23 cellular contexts compared by ENCODE assay signal in the genomic region with DNA sequence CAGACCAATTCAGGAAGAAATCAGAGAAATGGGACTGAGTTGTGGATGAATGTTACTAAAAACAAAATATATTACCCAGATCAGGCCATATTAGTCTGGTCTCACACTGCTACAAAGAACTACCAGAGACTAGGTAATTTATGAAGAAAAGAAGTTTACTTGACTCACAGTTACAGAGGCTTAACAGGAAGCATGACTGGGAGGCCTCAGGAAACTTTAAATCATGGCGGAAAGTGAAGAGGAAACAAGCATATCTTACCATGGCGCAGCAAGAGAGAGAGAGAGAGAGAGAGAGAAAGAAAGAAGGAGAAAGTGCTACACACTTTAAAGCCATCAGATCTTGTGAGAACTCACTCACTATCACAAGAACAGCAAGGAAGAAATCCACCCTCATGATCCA.
DNase-seq lines count a peak whose midpoint lies in the region; ATAC-seq, FAIRE-seq and TF ChIP-seq lines count a peak whose summit lies in the region.
"Had no signal": no experiment of that assay in that cellular context is flagged by ENCODE, and none has a peak within 500 bp of the region (broad histone marks: within the 10 kb centered on the region; RNA-seq: fewer than 3 reads in every experiment).

No MANE protein-coding gene starts in this region.

- H3K4me1 ChIP-seq in GM23338 (ENCODE audit: insufficient read depth) (peaks cover 9% of the 10 kb centered on the region), H1 (replicated peaks in 1 of 4; ENCODE audit: control insufficient read depth in 3 of 4, insufficient read depth in 4 of 4, low read length in 3 of 4) (no peaks in the 10 kb centered on the region), neuronal stem cell (ENCODE audit: control insufficient read depth in 2 of 2, insufficient read depth in 1 of 2, low read depth in 1 of 2, low read length in 2 of 2) (no peaks in the 10 kb centered on the region)
- H3K4me1 ChIP-seq: BLaER1, Caco-2 had no signal

- ATAC-seq in GM23338 = no peak
- ATAC-seq in GM18868 (IDR thresholded peaks at IDR 0.05; ENCODE audit: unreplicated experiment) = no peak
- no peak for ATAC-seq in activated naive CD8-positive, alpha-beta T cell treated with anti-CD3 and anti-CD28 coated beads, Interleukin-2, amount 50 U/mL, for 24 hours
- no peak for ATAC-seq in HG02623 (IDR thresholded peaks at IDR 0.05; ENCODE audit: unreplicated experiment)
- ATAC-seq: CD8-positive, alpha-beta T cell; HCT116 had no signal

- no peak overlapping the region for H3K14ac ChIP-seq in H1 (ENCODE audit: insufficient read length)
- H3K14ac ChIP-seq in neuronal stem cell (ENCODE audit: low read length) = no peak overlapping the region

- no peaks in the 10 kb centered on the region for H3F3A ChIP-seq in GM23338 (replicated peaks; ENCODE audit: low read depth)

- no peaks in the 10 kb centered on the region for H3K23me2 ChIP-seq in H1 (ENCODE audit: low read depth, low read length)

- H3K4me3 ChIP-seq in GM23338 (no peak overlapping the region), H1 (ENCODE audit: extremely low read depth in 1 of 4, insufficient read depth in 2 of 4, low read depth in 3 of 4, low read length in 4 of 4) (no peak overlapping the region), neuronal stem cell (ENCODE audit: low read length in 2 of 2) (no peak overlapping the region)
- H3K4me3 ChIP-seq: BLaER1 had no signal

- H3K18ac ChIP-seq in H1 (ENCODE audit: extremely low read depth, low read length) (no peak overlapping the region), neuronal stem cell (ENCODE audit: low read length) (no peak overlapping the region)

- H3K4me3 Mint-ChIP-seq in GM23338 = no peak overlapping the region
- H3K4me3 Mint-ChIP-seq in activated naive CD8-positive, alpha-beta T cell treated with anti-CD3 and anti-CD28 coated beads, Interleukin-2, amount 50 U/mL, for 24 hours = no peak overlapping the region
- H3K4me3 Mint-ChIP-seq: B cell; CD4-positive, CD25-positive, alpha-beta regulatory T cell; CD8-positive, alpha-beta T cell had no signal

- H3K4ac ChIP-seq in H1 (replicated peaks; ENCODE audit: insufficient read length, low read depth, low read length) = no peak overlapping the region
- H3K4ac ChIP-seq in neuronal stem cell (ENCODE audit: low read length) = no peak overlapping the region

- H3K4me2 ChIP-seq in GM23338 (no peak overlapping the region), H1 (ENCODE audit: insufficient read depth in 1 of 2, low read depth in 2 of 2, low read length in 2 of 2) (no peak overlapping the region), neuronal stem cell (ENCODE audit: insufficient read depth, low read length, poor library complexity, severe bottlenecking) (no peak overlapping the region)
- H3K4me2 ChIP-seq: BLaER1 had no signal

- H2AFZ ChIP-seq in GM23338 (peak overlapping the region; percentile 57; the same call in 1 of the 2 replicates), H1 (ENCODE audit: low read length) (peak overlapping the region; percentile 86), neuronal stem cell (ENCODE audit: low read length) (peak overlapping the region; percentile 64)

- H4K8ac ChIP-seq in H1 (ENCODE audit: extremely low read depth, insufficient read depth, low read length) (no peak overlapping the region), neuronal stem cell (ENCODE audit: low read depth, low read length) (no peak overlapping the region)

- H3K23ac ChIP-seq in H1 (ENCODE audit: insufficient read length) (no peak overlapping the region), neuronal stem cell (ENCODE audit: low read depth, low read length, poor library complexity) (no peak overlapping the region)

- H2BK15ac ChIP-seq in H1 (ENCODE audit: low read length) = no peak overlapping the region
- no peak overlapping the region for H2BK15ac ChIP-seq in neuronal stem cell (ENCODE audit: low read length)

- H3K4me1 Mint-ChIP-seq in GM23338 = peaks cover 10% of the 10 kb centered on the region; the same call in 2 of the 3 replicates
- no peaks in the 10 kb centered on the region for H3K4me1 Mint-ChIP-seq in activated naive CD8-positive, alpha-beta T cell treated with anti-CD3 and anti-CD28 coated beads, Interleukin-2, amount 50 U/mL, for 24 hours
- H3K4me1 Mint-ChIP-seq: B cell; CD4-positive, CD25-positive, alpha-beta regulatory T cell had no signal

- no peak overlapping the region for H3K27ac ChIP-seq in GM23338 (ENCODE audit: low read depth)
- no peak overlapping the region for H3K27ac ChIP-seq in H1 (ENCODE audit: low read depth, low read length)
- no peak overlapping the region for H3K27ac ChIP-seq in neuronal stem cell (replicated peaks; ENCODE audit: low read length)
- H3K27ac ChIP-seq: 22Rv1, BLaER1, C4-2B had no signal

- H3K9me3 ChIP-seq in H1 (ENCODE audit: insufficient read depth in 2 of 2, low read depth in 1 of 2, low read length in 1 of 2) (no peaks in the 10 kb centered on the region), neuronal stem cell (replicated peaks in 1 of 2; ENCODE audit: control insufficient read depth in 2 of 2, insufficient read depth in 1 of 2, low read depth in 1 of 2, low read length in 2 of 2) (peaks cover 0 to 3% of the 10 kb centered on the region in 2 donors)
- H3K9me3 ChIP-seq: Caco-2 had no signal

- H4K5ac ChIP-seq in H1 (ENCODE audit: insufficient read length, low read depth, low read length) = no peak overlapping the region

- TF ChIP-seq CTCF in GM23338 (conservative IDR thresholded peaks at IDR 0.05; ENCODE audit: low read depth in 2 of 2) (no peak), H1 (IDR thresholded peaks at IDR 0.05; ENCODE audit: control extremely low read depth in 1 of 3, insufficient read depth in 1 of 3, low read depth in 1 of 3, low read length in 3 of 3) (no peak)

- H2BK20ac ChIP-seq in H1 (ENCODE audit: low read length) = no peak overlapping the region

- H3K36me3 ChIP-seq in GM23338 (ENCODE audit: insufficient read depth) (no peaks in the 10 kb centered on the region), H1 (ENCODE audit: control insufficient read depth in 2 of 4, insufficient read depth in 4 of 4, low read length in 3 of 4) (no peaks in the 10 kb centered on the region), neuronal stem cell (replicated peaks in 1 of 2; ENCODE audit: control insufficient read depth in 2 of 2, insufficient read depth in 2 of 2, low read length in 2 of 2) (no peaks in the 10 kb centered on the region)
- H3K36me3 ChIP-seq: BLaER1 had no signal

- no peak overlapping the region for H4K91ac ChIP-seq in H1 (replicated peaks; ENCODE audit: insufficient read length, low read length)
- no peak overlapping the region for H4K91ac ChIP-seq in neuronal stem cell (ENCODE audit: low read depth, low read length, poor library complexity)

- CTCF ChIA-PET in H1 (lab: Charles Lee; ENCODE audit: partially characterized antibody) = interaction anchor here (0.8 kb wide), 1 partner anchor 16 kb away, joined by 3 read pairs; no protein-coding TSS in a partner anchor

- H3K9me3 Mint-ChIP-seq in GM23338 = no peaks in the 10 kb centered on the region
- peaks cover 13% of the 10 kb centered on the region for H3K9me3 Mint-ChIP-seq in activated naive CD8-positive, alpha-beta T cell treated with anti-CD3 and anti-CD28 coated beads, Interleukin-2, amount 50 U/mL, for 24 hours

- peaks cover 17% of the 10 kb centered on the region; the same call in 1 of the 2 replicates for H3K9me2 ChIP-seq in GM23338 (ENCODE audit: insufficient read depth)

- H3K27me3 ChIP-seq in GM23338 (ENCODE audit: insufficient read depth) = no peaks in the 10 kb centered on the region
- H3K27me3 ChIP-seq in H1 (replicated peaks in 1 of 4; ENCODE audit: control insufficient read depth in 3 of 4, extremely low read depth in 1 of 4, insufficient read depth in 3 of 4, low read length in 3 of 4) = no peaks in the 10 kb centered on the region
- no peaks in the 10 kb centered on the region for H3K27me3 ChIP-seq in neuronal stem cell (ENCODE audit: control insufficient read depth in 3 of 3, insufficient read depth in 3 of 3, low read depth in 1 of 3, low read length in 3 of 3)
- H3K27me3 ChIP-seq: BLaER1 had no signal

- WGBS in H1 (ENCODE audit: extremely low coverage in 1 of 2, insufficient coverage in 1 of 2, insufficient read length in 1 of 2, insufficient replicate concordance in 2 of 2, low coverage in 1 of 2, low lambda C conversion rate in 2 of 2, missing lambda C conversion rate in 1 of 2), 2 experiments = 84% methylated on average over 2 of the region's 2 CpGs; no CpG with 5 or more reads in 1 of the 2 experiments
- no CpG with 5 or more reads among the region's 2 CpGs for WGBS in neuronal stem cell (ENCODE audit: extremely low coverage in 2 of 2, insufficient read length in 2 of 2, insufficient replicate concordance in 1 of 2), 2 donors

- no peak for TF ChIP-seq POLR2A in H1 (IDR thresholded peaks at IDR 0.05; ENCODE audit: control extremely low read depth in 1 of 2, low read depth in 2 of 2, low read length in 2 of 2)

- TF ChIP-seq RAD21 in H1 (IDR thresholded peaks at IDR 0.05 in 1 of 2, conservative IDR thresholded peaks at IDR 0.05 in 1 of 2; ENCODE audit: low read depth in 2 of 2, low read length in 2 of 2) = no peak

- H4K20me1 ChIP-seq in GM23338 (replicated peaks; ENCODE audit: insufficient read depth) = no peaks in the 10 kb centered on the region
- H4K20me1 ChIP-seq in H1 (replicated peaks in 1 of 2; ENCODE audit: control insufficient read depth in 1 of 2, insufficient read depth in 2 of 2, low read length in 2 of 2) = no peaks in the 10 kb centered on the region
- H4K20me1 ChIP-seq: BLaER1 had no signal

- H3K9ac ChIP-seq in H1 (replicated peaks in 1 of 4; ENCODE audit: extremely low read depth in 1 of 4, low read depth in 3 of 4, low read length in 3 of 4) (no peak overlapping the region), neuronal stem cell (ENCODE audit: low read depth, low read length, poor library complexity) (no peak overlapping the region)
- H3K9ac ChIP-seq: BLaER1 had no signal

- no peak overlapping the region for H2BK120ac ChIP-seq in H1 (replicated peaks; ENCODE audit: low read depth, low read length)
- H2BK120ac ChIP-seq in neuronal stem cell (ENCODE audit: low read depth, low read length) = no peak overlapping the region

- TF ChIP-seq EP300 in H1 (IDR thresholded peaks at IDR 0.05; ENCODE audit: borderline replicate concordance in 1 of 2, low read depth in 2 of 2, low read length in 2 of 2) = no peak

- no peak overlapping the region for H3K56ac ChIP-seq in H1 (replicated peaks; ENCODE audit: insufficient read length, low read depth, low read length)

- no peaks in the 10 kb centered on the region for H3K36me3 Mint-ChIP-seq in GM23338 (ENCODE audit: low read depth)
- H3K36me3 Mint-ChIP-seq in activated naive CD8-positive, alpha-beta T cell treated with anti-CD3 and anti-CD28 coated beads, Interleukin-2, amount 50 U/mL, for 24 hours (ENCODE audit: low read depth) = no peaks in the 10 kb centered on the region
- H3K36me3 Mint-ChIP-seq: CD4-positive, CD25-positive, alpha-beta regulatory T cell; CD8-positive, alpha-beta T cell had no signal

- H3K27me3 Mint-ChIP-seq in GM23338 (ENCODE audit: insufficient read depth, low read depth, poor library complexity) = no peaks in the 10 kb centered on the region
- no peaks in the 10 kb centered on the region for H3K27me3 Mint-ChIP-seq in activated naive CD8-positive, alpha-beta T cell treated with anti-CD3 and anti-CD28 coated beads, Interleukin-2, amount 50 U/mL, for 24 hours
- H3K27me3 Mint-ChIP-seq: B cell; CD4-positive, CD25-positive, alpha-beta regulatory T cell had no signal

- H2BK12ac ChIP-seq in H1 (ENCODE audit: low read depth, low read length) = no peak overlapping the region
- no peak overlapping the region for H2BK12ac ChIP-seq in neuronal stem cell (ENCODE audit: low read length)

- H2BK5ac ChIP-seq in H1 (ENCODE audit: low read depth, low read length) (no peak overlapping the region), neuronal stem cell (ENCODE audit: low read length) (no peak overlapping the region)

- FAIRE-seq in H1 (lab: Jason Lieb, UNC) = no peak
- FAIRE-seq: A204.1, G401.6, GM12892, GM19239 had no signal

- peak overlapping the region; percentile 2; the same call in 1 of the 2 replicates for H3K27ac Mint-ChIP-seq in GM23338
- no peak overlapping the region for H3K27ac Mint-ChIP-seq in activated naive CD8-positive, alpha-beta T cell treated with anti-CD3 and anti-CD28 coated beads, Interleukin-2, amount 50 U/mL, for 24 hours
- H3K27ac Mint-ChIP-seq: B cell; CD4-positive, CD25-positive, alpha-beta regulatory T cell; CD8-positive, alpha-beta T cell had no signal

- POLR2A ChIA-PET in H1 (lab: Charles Lee; ENCODE audit: partially characterized antibody) = no interaction called here

- DNase-seq in GM23338 (ENCODE audit: low spot score) (no peak), H1 (ENCODE audit: low read depth in 1 of 2, low spot score in 2 of 2) (no peak), glomerular endothelial cell (ENCODE audit: extremely low read depth, low read depth, low spot score) (peak; percentile 10), neuronal stem cell (ENCODE audit: low spot score) (no peak)
- no peak for DNase-seq in activated naive CD8-positive, alpha-beta T cell treated with anti-CD3 and anti-CD28 coated beads, Interleukin-2, amount 50 U/mL, for 24 hours
- DNase-seq: Caco-2; CD4-positive, CD25-positive, alpha-beta regulatory T cell; CD8-positive, alpha-beta T cell; DMS153; DND-41; GOT3; H7 had no signal

- H2AK5ac ChIP-seq in H1 (ENCODE audit: low read depth, low read length) (no peak overlapping the region), neuronal stem cell (ENCODE audit: low read depth, low read length) (no peak overlapping the region)

- no peaks in the 10 kb centered on the region for H3K79me2 ChIP-seq in GM23338 (replicated peaks; ENCODE audit: insufficient read depth)
- no peaks in the 10 kb centered on the region for H3K79me2 ChIP-seq in H1 (ENCODE audit: control insufficient read depth in 1 of 2, insufficient read depth in 2 of 2, low read length in 2 of 2)

- no peaks in the 10 kb centered on the region for H3K79me1 ChIP-seq in H1 (ENCODE audit: low read depth, low read length)
- no peaks in the 10 kb centered on the region for H3K79me1 ChIP-seq in neuronal stem cell (ENCODE audit: low read depth, low read length)
